18 cellular contexts compared by ENCODE assay signal in genomic region chrX:103704863-103705262, GRCh38. TPM values are rescaled to one million over a fixed set of nuclear protein-coding genes. Genes with fewer than 3 reads are reported as not detected.
DNase-seq lines count a peak whose midpoint lies in the region; ATAC-seq lines count a peak whose summit lies in the region.
"Had no signal": no experiment of that assay in that cellular context is flagged by ENCODE, and none has a peak within 500 bp of the region (broad histone marks: within the 10 kb centered on the region; RNA-seq: fewer than 3 reads in every experiment).

No MANE protein-coding gene starts in this region.

- H3K27ac ChIP-seq in temporal lobe (ENCODE audit: low read depth, low read length) = peak overlapping the region; percentile 91
- H3K27ac ChIP-seq: BLaER1 treated with 17β-estradiol and CSF1 and Interleukin-3, amounts not matched to agents 10 nM and 100 nM; GM23248; PC-9; RWPE1 had no signal

- peak; percentile 8 for DNase-seq in NCI-H82 treated with DMSO at 0.1 percent for 48 hours (lab: John Stamatoyannopoulos, UW; ENCODE audit: unreplicated experiment)
- DNase-seq in globus pallidus (ENCODE audit: low spot score) = peak; percentile 91
- peak; percentile 66 for DNase-seq in midbrain (lab: John Stamatoyannopoulos, UW)
- DNase-seq: CD8-positive, alpha-beta memory T cell; DMS53; GM23248; HCEC 1CT; NCI-H1105; PC-9 had no signal

- ATAC-seq in HG02852 (IDR thresholded peaks at IDR 0.05; ENCODE audit: unreplicated experiment) (no peak), GM21447 (IDR thresholded peaks at IDR 0.05; ENCODE audit: unreplicated experiment) (no peak), HG02642 (IDR thresholded peaks at IDR 0.05; ENCODE audit: poor library complexity, unreplicated experiment) (no peak)
- ATAC-seq: K562 had no signal

RNA-seq across cellular contexts. Expression of gene TMEM31, which starts 5.8 kb away (rescaled TPM):
- not detected for total RNA-seq in temporal lobe
- total RNA-seq: A673; CD8-positive, alpha-beta memory T cell; GM23248; K562; NCI-H460; PC-9 had no signal

RNA-seq across cellular contexts. Expression of gene MORF4L2, which starts 18.4 kb away (rescaled TPM):
- 233 TPM for total RNA-seq in temporal lobe

Comparison
In these comparisons a context has a peak if more than half of its experiments do, and no peak if none do; other contexts are left out.
1. DNase-seq: peak in every context shown above with its lines; median percentile 91 in globus pallidus; 66 in midbrain; 8 in NCI-H82 treated with DMSO at 0.1 percent for 48 hours.